20 cellular contexts compared by ENCODE assay signal in the genomic region with DNA sequence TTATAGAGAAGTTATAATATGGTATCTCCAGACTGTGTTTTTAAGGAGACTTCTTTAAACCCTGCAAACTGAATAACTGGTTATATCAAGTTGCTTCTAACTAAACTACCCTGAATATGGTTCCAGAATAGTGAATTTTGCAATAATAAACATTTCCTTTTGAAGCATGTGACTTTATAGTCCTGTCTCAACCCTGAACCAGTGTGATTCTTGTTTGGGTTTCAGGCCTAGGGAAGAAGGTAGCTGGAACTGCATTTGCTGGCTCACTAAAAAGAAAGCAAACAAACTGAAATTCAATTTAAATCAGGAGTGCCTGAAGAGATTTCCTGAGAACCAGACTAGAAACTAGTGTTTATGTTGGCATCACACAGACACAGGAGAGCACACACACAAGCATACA.
"Had no signal": no experiment of that assay in that cellular context is flagged by ENCODE, and none has a peak within 500 bp of the region (broad histone marks: within the 10 kb centered on the region; RNA-seq: fewer than 3 reads in every experiment).

No MANE protein-coding gene starts in this region.

- ATAC-seq: gastroesophageal sphincter, left lung, SK-N-SH treated with all-trans-retinoic acid at 6 μM for 48 hours had no signal

- FAIRE-seq: endothelial cell of umbilical vein had no signal

- H3K9me3 ChIP-seq: gastroesophageal sphincter, left lung, right atrium auricular region, upper lobe of left lung had no signal

- H3K27me3 ChIP-seq: right atrium auricular region had no signal

- H3K36me3 ChIP-seq: gastroesophageal sphincter, left lung, right atrium auricular region, upper lobe of left lung, WERI-Rb-1 had no signal

- DNase-seq: activated CD4-positive, alpha-beta memory T cell treated with anti-CD3 and anti-CD28 coated beads, Interleukin-2, amount 10 ng/mL, durations not matched to agents 7 days and 5 days; activated naive CD4-positive, alpha-beta T cell treated with anti-CD3 and anti-CD28 coated beads, Interleukin-2, amount 10 ng/mL, durations not matched to agents 7 days and 5 days; activated T-cell treated with anti-CD3 and anti-CD28 coated beads, Interleukin-2, amount 50 U/mL, for 24 hours; caudate nucleus; cortex of kidney; effector CD8-positive, alpha-beta T cell; islet precursor cell; left lung; naive B cell; stimulated activated CD4-positive, alpha-beta T cell treated with anti-CD3 and anti-CD28 coated beads, Interleukin-15, amount 100 ng/mL, for 24 hours; stimulated activated CD4-positive, alpha-beta T cell treated with anti-CD3 and anti-CD28 coated beads, Interleukin-4, amount 100 ng/mL, for 1 hour; stimulated activated naive CD4-positive, alpha-beta T cell; substantia nigra; upper lobe of left lung; WERI-Rb-1 had no signal

- H3K4me3 ChIP-seq: gastroesophageal sphincter, left lung, right atrium auricular region, skin epidermis, upper lobe of left lung had no signal

- H3K27ac ChIP-seq: gastroesophageal sphincter, left lung, right atrium auricular region, skin epidermis, upper lobe of left lung, WERI-Rb-1 had no signal
